In genomic region chr2:132519566-132519965, GRCh38 we compare ENCODE assay signal across 16 cellular contexts.
"Had no signal": no experiment of that assay in that cellular context is flagged by ENCODE, and none has a peak within 500 bp of the region (broad histone marks: within the 10 kb centered on the region; RNA-seq: fewer than 3 reads in every experiment).

No MANE protein-coding gene starts in this region.

- H3K27me3 ChIP-seq: colonic mucosa, right lobe of liver, tibial nerve had no signal

- H3K4me3 ChIP-seq: colonic mucosa, left ventricle myocardium inferior, lung, right lobe of liver, tibial nerve had no signal

- DNase-seq: activated CD4-positive, alpha-beta T cell treated with anti-CD3 and anti-CD28 coated beads for 4 hours; activated CD4-positive, alpha-beta T cell treated with anti-CD3 and anti-CD28 coated beads, Interleukin-2, amount 50 U/mL, for 4 hours; activated naive CD4-positive, alpha-beta T cell treated with Interleukin-2 at 50 U/mL for 16 hours; activated T-cell treated with anti-CD3 and anti-CD28 coated beads for 4 hours; activated T-cell treated with anti-CD3 and anti-CD28 coated beads, Interleukin-2, amount 50 U/mL, for 72 hours; anterior cingulate cortex; colonic mucosa; effector CD8-positive, alpha-beta T cell; glutamatergic neuron; left ventricle myocardium inferior; right lobe of liver; stimulated activated CD4-positive, alpha-beta T cell treated with anti-CD3 and anti-CD28 coated beads, Interleukin-2, amount 100 ng/mL, for 48 hours; stimulated activated naive CD4-positive, alpha-beta T cell treated with Interleukin-2 at 50 U/mL for 16 hours had no signal

- H3K27ac ChIP-seq: colonic mucosa, epithelial cell of prostate, left ventricle myocardium inferior, right lobe of liver, tibial nerve had no signal

- H3K9me3 ChIP-seq: colonic mucosa, left ventricle myocardium inferior, right lobe of liver, tibial nerve had no signal

- H3K4me1 ChIP-seq: colonic mucosa, left ventricle myocardium inferior, right lobe of liver, tibial nerve had no signal

- H3K36me3 ChIP-seq: colonic mucosa, left ventricle myocardium inferior, right lobe of liver, tibial nerve had no signal
